Comparison of ENCODE assay signal across 15 cellular contexts in the genomic region with DNA sequence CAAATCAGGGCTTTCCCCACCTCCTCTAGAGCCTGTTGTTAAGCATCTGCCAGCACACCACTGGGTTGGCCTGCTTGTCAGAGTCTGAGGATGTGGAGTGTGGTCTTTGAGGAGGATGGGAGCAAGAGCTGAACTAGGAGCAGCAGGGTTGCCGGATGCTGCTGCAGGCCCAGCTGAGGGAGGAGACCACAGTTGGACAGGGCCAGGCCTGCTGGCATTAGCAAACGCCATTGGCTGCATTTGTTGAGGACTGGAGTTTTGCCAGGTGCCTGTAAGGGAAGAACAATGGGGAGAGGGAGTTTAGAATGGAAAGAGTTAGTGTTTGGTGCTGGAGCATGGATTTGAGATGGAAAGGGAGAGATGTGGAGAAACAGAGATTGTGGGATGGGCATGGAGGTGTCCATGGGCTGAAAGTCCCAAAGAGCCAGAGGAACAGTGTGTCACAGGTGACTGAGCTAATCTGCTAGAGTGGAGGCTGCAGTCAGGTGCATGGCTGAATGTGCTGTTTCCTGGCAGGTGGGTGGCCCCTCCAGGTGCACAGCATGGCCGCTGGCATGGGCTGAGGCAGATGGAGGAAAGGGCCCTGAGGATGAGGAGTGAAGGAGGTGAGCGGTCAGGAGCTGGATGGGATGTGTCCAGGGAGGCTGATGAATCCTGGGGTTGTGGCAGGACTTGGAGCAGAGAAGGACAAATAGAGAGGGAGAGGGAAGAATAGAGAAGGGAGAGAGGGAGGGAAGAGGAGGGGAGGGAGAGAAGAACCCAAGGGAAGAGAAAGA. TPM values are rescaled to one million over a fixed set of nuclear protein-coding genes. Genes with fewer than 3 reads are reported as not detected.
"Had no signal": no experiment of that assay in that cellular context is flagged by ENCODE, and none has a peak within 500 bp of the region (broad histone marks: within the 10 kb centered on the region; RNA-seq: fewer than 3 reads in every experiment).

No MANE protein-coding gene starts in this region.

- H3K9me3 ChIP-seq: prostate gland had no signal

- DNase-seq: activated CD4-positive, alpha-beta T cell treated with anti-CD3 and anti-CD28 coated beads, Interleukin-2, amount 50 U/mL, for 4 hours; activated naive CD4-positive, alpha-beta T cell; activated T-cell treated with anti-CD3 and anti-CD28 coated beads, Interleukin-2, amount 50 U/mL, for 1 hour; body of pancreas; erythroblast; lower lobe of right lung; midbrain; stimulated activated CD4-positive, alpha-beta T cell treated with anti-CD3 and anti-CD28 coated beads, Interleukin-2, amount 100 ng/mL, for 24 hours had no signal

- H3K27me3 ChIP-seq: body of pancreas, right atrium auricular region, tibial nerve had no signal

- H3K4me3 ChIP-seq: body of pancreas, lower lobe of right lung, prostate gland, right atrium auricular region, tibial nerve had no signal

- H3K36me3 ChIP-seq: lower lobe of right lung, prostate gland, right atrium auricular region had no signal

- H3K4me1 ChIP-seq: body of pancreas, lower lobe of right lung, prostate gland, right atrium auricular region, tibial nerve had no signal

- H3K27ac ChIP-seq: body of pancreas, lower lobe of right lung, prostate gland, right atrium auricular region, tibial nerve had no signal

RNA-seq across cellular contexts. Expression of a gene that starts 40.7 kb away (rescaled TPM):
- total RNA-seq: activated T-helper 17 cell treated with anti-CD3 and anti-CD28 coated beads, Interleukin-2, amount 50 U/mL, for 72 hours; frontal cortex; lower lobe of right lung; prostate gland; T-helper 2 cell treated with Interferon-gamma antibody and Interleukin-4, amounts not matched to agents 100 ng/mL and 5 ng/mL, for 36 hours had no signal
- polyA plus RNA-seq: neural cell had no signal
